ENCODE assay signal across 9 cellular contexts in genomic region chr1:218171302-218171893, GRCh38.
DNase-seq lines count a peak whose midpoint lies in the region; ATAC-seq and TF ChIP-seq lines count a peak whose summit lies in the region.
"Had no signal": no experiment of that assay in that cellular context is flagged by ENCODE, and none has a peak within 500 bp of the region (broad histone marks: within the 10 kb centered on the region; RNA-seq: fewer than 3 reads in every experiment).

No MANE protein-coding gene starts in this region.

- peak; percentile 55 for DNase-seq in EL
- peak; percentile 62 for DNase-seq in NCI-H82 (lab: John Stamatoyannopoulos, UW)
- DNase-seq in dermis microvascular lymphatic vessel endothelial cell (ENCODE audit: low read depth in 2 of 2): peak; percentile 23 to 43
- no peak for DNase-seq in osteoblast (ENCODE audit: insufficient read length, low spot score, missing footprints)
- DNase-seq in activated naive CD4-positive, alpha-beta T cell (lab: John Stamatoyannopoulos, UW): no peak
- no peak for DNase-seq in C1 segment of cervical spinal cord (lab: John Stamatoyannopoulos, UW)
- DNase-seq: activated B cell treated with CpG ODN at 0.5 μM for 24 hours had no signal

- peak; percentile 74 for TF ChIP-seq CTCF in osteoblast (IDR thresholded peaks at IDR 0.05; ENCODE audit: extremely low read depth, low read depth, low read length)

- no peaks in the 10 kb centered on the region for H3K4me1 ChIP-seq in osteoblast (ENCODE audit: insufficient read depth, low read length)

- H3K9me3 ChIP-seq in osteoblast (ENCODE audit: low read depth, low read length): no peaks in the 10 kb centered on the region

- no peak overlapping the region for H3K4me3 ChIP-seq in osteoblast (ENCODE audit: insufficient read depth, low read length)

- H3K36me3 ChIP-seq in osteoblast (ENCODE audit: insufficient read depth, low read length): no peaks in the 10 kb centered on the region

- no peaks in the 10 kb centered on the region for H3K79me2 ChIP-seq in osteoblast (ENCODE audit: insufficient read depth, low read length)

- no peak overlapping the region for H3K27ac ChIP-seq in osteoblast (ENCODE audit: low read depth, low read length)

- H4K20me1 ChIP-seq in osteoblast (ENCODE audit: insufficient read depth, low read length): no peaks in the 10 kb centered on the region

- ATAC-seq in HG02798 (IDR thresholded peaks at IDR 0.05; ENCODE audit: poor library complexity, unreplicated experiment) (peak; percentile 62), GM19023 (IDR thresholded peaks at IDR 0.05; ENCODE audit: unreplicated experiment) (no peak)

- no peak overlapping the region for H3K4me2 ChIP-seq in osteoblast (ENCODE audit: insufficient read depth, low read length)

- peaks cover 30% of the 10 kb centered on the region for H3K27me3 ChIP-seq in osteoblast (ENCODE audit: insufficient read depth, low read length)

- no peak overlapping the region for H2AFZ ChIP-seq in osteoblast (ENCODE audit: low read length)

Comparison
In these comparisons a context has a peak if more than half of its experiments do, and no peak if none do; other contexts are left out.
1. DNase-seq: peak in EL (single experiment), NCI-H82 (single experiment) and dermis microvascular lymphatic vessel endothelial cell (2 of 2); none in osteoblast (single experiment), activated naive CD4-positive, alpha-beta T cell (0 of 4) and C1 segment of cervical spinal cord (0 of 14).